ENCODE assay signal across 8 cellular contexts in the genomic region with DNA sequence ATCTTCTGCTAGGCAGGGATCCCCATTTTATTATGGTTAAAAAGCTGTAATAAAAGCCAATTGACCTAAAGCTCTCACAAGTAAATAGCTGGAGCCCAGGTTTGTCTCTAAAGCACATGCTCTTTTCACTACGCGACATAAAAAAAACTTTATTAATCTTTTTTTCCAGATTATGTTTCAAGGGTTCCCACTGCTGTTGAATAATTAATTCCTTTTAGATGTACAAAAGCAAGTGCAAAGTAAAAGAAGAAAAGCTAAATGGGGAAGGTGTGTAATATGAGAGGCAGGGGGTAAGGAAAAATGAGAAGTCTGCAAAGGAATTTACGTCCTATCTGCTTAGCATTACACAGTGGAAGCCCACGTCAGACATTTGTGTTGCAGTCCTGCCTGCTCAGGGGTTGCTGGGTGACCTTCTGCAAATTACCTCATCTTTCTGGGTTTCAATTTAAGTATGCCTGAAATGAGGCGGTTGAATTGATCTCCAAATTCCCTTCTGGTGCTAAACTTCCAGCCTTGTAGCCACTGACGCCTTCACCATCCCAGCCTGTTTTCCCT. TPM values are rescaled to one million over a fixed set of nuclear protein-coding genes. Genes with fewer than 3 reads are reported as not detected.
DNase-seq lines count a peak whose midpoint lies in the region; ATAC-seq and TF ChIP-seq lines count a peak whose summit lies in the region.

No MANE protein-coding gene starts in this region.

- H3K4me3 ChIP-seq in DND-41 (ENCODE audit: low read depth in 1 of 2, low read length in 2 of 2) (peak overlapping the region; percentile 67 to 77), HUES6 (ENCODE audit: low read depth, low read length) (peak overlapping the region; percentile 66), ectodermal cell (ENCODE audit: insufficient read depth, low read depth, low read length) (peak overlapping the region; percentile 61)

- DNase-seq in DND-41 (peak; percentile 53), medulla oblongata (ENCODE audit: extremely low spot score) (peak; percentile 63), DMS153 treated with DMSO at 0.1 percent for 48 hours (lab: John Stamatoyannopoulos, UW; ENCODE audit: unreplicated experiment) (no peak)
- DNase-seq in T-helper 2 cell treated with Interferon-gamma antibody and Interleukin-4, amounts not matched to agents 5 μg/mL and 100 μg/mL, for 36 hours (ENCODE audit: low spot score): peak; percentile 63
- DNase-seq in stimulated activated naive CD8-positive, alpha-beta T cell treated with anti-CD3 and anti-CD28 coated beads, Interleukin-15, Interleukin-2, amounts not matched to agents 100 U/mL and 50 U/mL, for 24 hours: peak; percentile 53

- H3K36me3 Mint-ChIP-seq in T-helper 2 cell treated with Interferon-gamma antibody and Interleukin-4, amounts not matched to agents 5 μg/mL and 100 μg/mL, for 36 hours (ENCODE audit: low read depth): peaks cover 25% of the 10 kb centered on the region

- TF ChIP-seq CTCF in DND-41 (IDR thresholded peaks at IDR 0.05; ENCODE audit: borderline replicate concordance, extremely low read depth, low read length, poor library complexity, severe bottlenecking): no peak

- H3K9ac ChIP-seq in DND-41 (ENCODE audit: low read depth, low read length): peak overlapping the region; percentile 93
- peak overlapping the region; percentile 78 for H3K9ac ChIP-seq in HUES6 (ENCODE audit: low read length)

- peak overlapping the region; percentile 79 for H3K4me2 ChIP-seq in DND-41 (ENCODE audit: insufficient read depth, low read length)

- H3K27me3 Mint-ChIP-seq in T-helper 2 cell treated with Interferon-gamma antibody and Interleukin-4, amounts not matched to agents 5 μg/mL and 100 μg/mL, for 36 hours (ENCODE audit: low read depth): no peaks in the 10 kb centered on the region

- H3K9me3 Mint-ChIP-seq in T-helper 2 cell treated with Interferon-gamma antibody and Interleukin-4, amounts not matched to agents 5 μg/mL and 100 μg/mL, for 36 hours: peaks cover 4% of the 10 kb centered on the region

- peaks cover 51% of the 10 kb centered on the region for H3K79me2 ChIP-seq in DND-41 (ENCODE audit: insufficient read depth, low read length)

- H3K4me1 ChIP-seq in DND-41 (ENCODE audit: insufficient read depth, low read length) (peaks cover 64% of the 10 kb centered on the region), HUES6 (ENCODE audit: control insufficient read depth, insufficient read depth, low read length) (peaks cover 7% of the 10 kb centered on the region), ectodermal cell (ENCODE audit: control insufficient read depth, insufficient read depth, low read length) (no peaks in the 10 kb centered on the region)

- H2AFZ ChIP-seq in DND-41 (ENCODE audit: low read depth, low read length): peak overlapping the region; percentile 63; the same call in 1 of the 2 replicates

- H3K36me3 ChIP-seq in DND-41 (ENCODE audit: insufficient read depth, low read length): peaks cover 16% of the 10 kb centered on the region
- peaks cover 1% of the 10 kb centered on the region for H3K36me3 ChIP-seq in HUES6 (ENCODE audit: control insufficient read depth, insufficient read depth, low read length)
- no peaks in the 10 kb centered on the region for H3K36me3 ChIP-seq in ectodermal cell (ENCODE audit: control insufficient read depth, insufficient read depth, low read length)

- ATAC-seq in DND-41 (ENCODE audit: insufficient read depth, low read depth) (peak; percentile 27), GM21423 (IDR thresholded peaks at IDR 0.05; ENCODE audit: unreplicated experiment) (peak; percentile 20)
- peak; percentile 60 for ATAC-seq in stimulated activated naive CD8-positive, alpha-beta T cell treated with anti-CD3 and anti-CD28 coated beads, Interleukin-15, Interleukin-2, amounts not matched to agents 100 U/mL and 50 U/mL, for 24 hours

- peak overlapping the region; percentile 99 for H3K4me3 Mint-ChIP-seq in T-helper 2 cell treated with Interferon-gamma antibody and Interleukin-4, amounts not matched to agents 5 μg/mL and 100 μg/mL, for 36 hours

- H3K27ac ChIP-seq in DND-41 (ENCODE audit: low read length) (peak overlapping the region; percentile 99), HUES6 (ENCODE audit: low read depth, low read length) (peak overlapping the region; percentile 28; the same call in 1 of the 2 replicates), ectodermal cell (ENCODE audit: insufficient read depth, low read depth, low read length, poor library complexity, severe bottlenecking) (peak overlapping the region; percentile 88)

- H3K9me3 ChIP-seq in DND-41 (ENCODE audit: insufficient read depth, low read length, severe bottlenecking): no peaks in the 10 kb centered on the region
- no peaks in the 10 kb centered on the region; the same call in 1 of the 2 replicates for H3K9me3 ChIP-seq in HUES6 (ENCODE audit: control insufficient read depth, insufficient read depth, low read depth, low read length)
- H3K9me3 ChIP-seq in ectodermal cell (ENCODE audit: control insufficient read depth, low read length): no peaks in the 10 kb centered on the region

- H3K4me1 Mint-ChIP-seq in T-helper 2 cell treated with Interferon-gamma antibody and Interleukin-4, amounts not matched to agents 5 μg/mL and 100 μg/mL, for 36 hours (ENCODE audit: low read depth): peaks cover 55% of the 10 kb centered on the region

- H3K27me3 ChIP-seq in DND-41 (ENCODE audit: insufficient read depth, low read length, poor library complexity): no peaks in the 10 kb centered on the region
- peaks cover 8% of the 10 kb centered on the region; the same call in 1 of the 2 replicates for H3K27me3 ChIP-seq in HUES6 (ENCODE audit: control insufficient read depth, insufficient read depth, low read length)
- H3K27me3 ChIP-seq in ectodermal cell (ENCODE audit: control insufficient read depth, insufficient read depth, low read length, poor library complexity, severe bottlenecking): peaks cover 7% of the 10 kb centered on the region

- peak overlapping the region; percentile 100 for H3K27ac Mint-ChIP-seq in T-helper 2 cell treated with Interferon-gamma antibody and Interleukin-4, amounts not matched to agents 5 μg/mL and 100 μg/mL, for 36 hours

- WGBS in ectodermal cell, 2 experiments: 35 to 37% methylated on average over 6 of the region's 6 CpGs

- 0 out of 2 replicates have a peak, but pooled peaks cover 4% of the 10 kb centered on the region for H4K20me1 ChIP-seq in DND-41 (ENCODE audit: insufficient read depth, low read length)

RNA-seq across cellular contexts. Expression of gene NABP1, which starts 0.8 kb away (rescaled TPM):
- 3.9 TPM for polyA plus RNA-seq in ectodermal cell (2013, experiment 1 of 4)
- 2.5 TPM for polyA plus RNA-seq in ectodermal cell (2013, experiment 2 of 4)
- polyA plus RNA-seq in ectodermal cell (2013, experiment 3 of 4): 1.8 TPM
- polyA plus RNA-seq in ectodermal cell (2013, experiment 4 of 4): 2.3 TPM

Comparison
In these comparisons a context has a peak if more than half of its experiments do, and no peak if none do; other contexts are left out.
1. H3K27ac ChIP-seq: peak in every context shown above with its lines; median percentile 99 in DND-41; 88 in ectodermal cell; 28 in HUES6.